Comparison of ENCODE assay signal across 16 cellular contexts in the genomic region with DNA sequence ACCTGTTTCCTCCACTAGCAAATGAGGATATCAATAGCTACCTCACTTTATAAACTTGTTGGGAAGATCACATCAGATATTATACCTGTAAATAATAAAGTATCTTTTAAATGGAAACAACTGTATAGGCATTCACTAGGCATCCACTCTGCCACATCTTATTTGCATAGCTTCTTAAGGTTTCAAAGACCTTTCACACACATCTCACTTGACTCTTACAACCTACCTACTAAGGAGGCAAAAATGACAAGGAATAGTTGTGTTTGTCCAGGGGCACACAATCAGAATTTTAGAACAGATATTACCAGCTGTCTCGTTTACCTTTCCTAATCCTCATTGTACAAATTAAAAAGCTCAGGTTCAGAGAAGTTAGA. TPM values are rescaled to one million over a fixed set of nuclear protein-coding genes. Genes with fewer than 3 reads are reported as not detected.
DNase-seq lines count a peak whose midpoint lies in the region; ATAC-seq lines count a peak whose summit lies in the region.
"Had no signal": no experiment of that assay in that cellular context is flagged by ENCODE, and none has a peak within 500 bp of the region (broad histone marks: within the 10 kb centered on the region; RNA-seq: fewer than 3 reads in every experiment).

No MANE protein-coding gene starts in this region.

- 79% methylated on average over 1 of the region's 1 CpG for WGBS in right cardiac atrium

- peak; percentile 33 for ATAC-seq in GM21423 (IDR thresholded peaks at IDR 0.05; ENCODE audit: unreplicated experiment)
- ATAC-seq in HG03460 (IDR thresholded peaks at IDR 0.05; ENCODE audit: unreplicated experiment) = peak; percentile 37
- no peak for ATAC-seq in right cardiac atrium
- ATAC-seq: heart left ventricle, lower lobe of right lung, Right ventricle myocardium inferior had no signal

- peaks cover 17% of the 10 kb centered on the region for H3K36me3 Mint-ChIP-seq in activated CD4-positive, alpha-beta T cell treated with anti-CD3 and anti-CD28 coated beads, Interleukin-2, amount 10 ng/mL, durations not matched to agents 24 days and 14 days (ENCODE audit: low read depth)

- H3K9me3 ChIP-seq in right cardiac atrium (ENCODE audit: control insufficient read depth, low read length) = no peaks in the 10 kb centered on the region
- H3K9me3 ChIP-seq: heart left ventricle, lower lobe of right lung, stomach had no signal

- intact Hi-C loops in activated CD4-positive, alpha-beta T cell treated with anti-CD3 and anti-CD28 coated beads, Interleukin-2, amount 10 ng/mL, durations not matched to agents 24 days and 14 days (cut with micrococcal nuclease) = loop anchor here (1.0 to 5.0 kb wide), 2 partner anchors 8 to 220 kb away; no protein-coding TSS in a partner anchor
- intact Hi-C loops in right cardiac atrium (cut with DNase I) = no loop called here

- DNase-seq in activated CD4-positive, alpha-beta T cell treated with anti-CD3 and anti-CD28 coated beads, Interleukin-2, amount 10 ng/mL, durations not matched to agents 24 days and 14 days = no peak
- DNase-seq in activated CD4-positive, alpha-beta T cell treated with anti-CD3 and anti-CD28 coated beads for 1 hour = no peak
- DNase-seq in germinal center (ENCODE audit: low spot score) (peak; percentile 20), right cardiac atrium (no peak), SKM-1 treated with dmso at 0.1 percent for 144 hours (lab: John Stamatoyannopoulos, UW; ENCODE audit: unreplicated experiment) (no peak), amniotic stem cell (lab: John Stamatoyannopoulos, UW) (no peak)
- DNase-seq: activated CD4-positive, CD25-positive, alpha-beta regulatory T cell treated with anti-CD3 and anti-CD28 coated beads, Interleukin-2, amount 50 U/mL, for 72 hours; aorta; endodermal cell; heart left ventricle; KBM-7; lower lobe of right lung; stomach had no signal

- H3K4me3 ChIP-seq in right cardiac atrium (ENCODE audit: low read length) = no peak overlapping the region
- H3K4me3 ChIP-seq: heart left ventricle, lower lobe of right lung, stomach had no signal

- peaks cover 3% of the 10 kb centered on the region for H3K4me1 ChIP-seq in right cardiac atrium (ENCODE audit: control insufficient read depth, insufficient read depth, low read length)
- H3K4me1 ChIP-seq: lower lobe of right lung had no signal

- no peaks in the 10 kb centered on the region for H3K27me3 Mint-ChIP-seq in activated CD4-positive, alpha-beta T cell treated with anti-CD3 and anti-CD28 coated beads, Interleukin-2, amount 10 ng/mL, durations not matched to agents 24 days and 14 days

- peak overlapping the region; percentile 42 for H3K4me3 Mint-ChIP-seq in activated CD4-positive, alpha-beta T cell treated with anti-CD3 and anti-CD28 coated beads, Interleukin-2, amount 10 ng/mL, durations not matched to agents 24 days and 14 days
- H3K4me3 Mint-ChIP-seq: endodermal cell had no signal

- peak overlapping the region; percentile 87 for H3K27ac Mint-ChIP-seq in activated CD4-positive, alpha-beta T cell treated with anti-CD3 and anti-CD28 coated beads, Interleukin-2, amount 10 ng/mL, durations not matched to agents 24 days and 14 days
- H3K27ac Mint-ChIP-seq: endodermal cell had no signal

- no peaks in the 10 kb centered on the region for H3K27me3 ChIP-seq in right cardiac atrium (ENCODE audit: control insufficient read depth, insufficient read depth)
- H3K27me3 ChIP-seq: stomach had no signal

- no peak overlapping the region for H3K27ac ChIP-seq in right cardiac atrium (ENCODE audit: low read length)
- H3K27ac ChIP-seq: heart left ventricle, lower lobe of right lung had no signal

- H3K9me3 Mint-ChIP-seq in activated CD4-positive, alpha-beta T cell treated with anti-CD3 and anti-CD28 coated beads, Interleukin-2, amount 10 ng/mL, durations not matched to agents 24 days and 14 days = peaks cover 13% of the 10 kb centered on the region
- H3K9me3 Mint-ChIP-seq: endodermal cell had no signal

- H3K4me1 Mint-ChIP-seq in activated CD4-positive, alpha-beta T cell treated with anti-CD3 and anti-CD28 coated beads, Interleukin-2, amount 10 ng/mL, durations not matched to agents 24 days and 14 days = peaks cover 64% of the 10 kb centered on the region

RNA-seq across cellular contexts. Expression of a gene that starts 51.5 kb away (rescaled TPM):
- total RNA-seq in activated CD4-positive, alpha-beta T cell treated with anti-CD3 and anti-CD28 coated beads, Interleukin-2, amount 10 ng/mL, durations not matched to agents 24 days and 14 days = 0.02 and 0.05 TPM in 2 replicates
- 10 to 100 TPM in 2 of 4 donors, 1 to 10 TPM in 2; 8.3 to 11.4 (median 9.5) TPM for total RNA-seq in right cardiac atrium
- 4.7 TPM for polyA plus RNA-seq in right cardiac atrium

Comparison
In these comparisons a context has a peak if more than half of its experiments do, and no peak if none do; other contexts are left out.
1. ATAC-seq: peak in GM21423 (single experiment) and HG03460 (single experiment); none in right cardiac atrium (0 of 2).